ENCODE assay signal across 19 cellular contexts in the genomic region with DNA sequence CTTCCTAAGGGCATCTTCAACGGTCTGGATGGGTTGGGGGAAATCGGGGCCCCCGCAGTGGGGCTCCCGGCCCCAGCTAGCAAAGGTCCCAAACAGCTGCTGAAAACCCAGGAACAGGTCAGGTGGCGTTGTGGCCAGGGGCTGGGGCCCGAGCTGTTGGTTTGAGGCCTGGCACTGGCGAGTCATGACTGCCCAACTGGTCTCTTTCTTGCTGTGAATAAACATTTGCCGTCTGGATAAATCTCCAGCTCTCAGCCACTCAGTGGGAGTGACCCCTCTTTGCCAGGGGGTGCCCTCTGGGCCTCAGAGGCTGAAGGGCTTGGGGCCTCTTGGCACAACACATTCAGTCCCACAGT. TPM values are rescaled to one million over a fixed set of nuclear protein-coding genes. Genes with fewer than 3 reads are reported as not detected.
DNase-seq lines count a peak whose midpoint lies in the region; ATAC-seq, FAIRE-seq and TF ChIP-seq lines count a peak whose summit lies in the region.
"Had no signal": no experiment of that assay in that cellular context is flagged by ENCODE, and none has a peak within 500 bp of the region (broad histone marks: within the 10 kb centered on the region; RNA-seq: fewer than 3 reads in every experiment).

No MANE protein-coding gene starts in this region.

- H3K27ac Mint-ChIP-seq in effector memory CD8-positive, alpha-beta T cell, result peak overlapping the region; percentile 49
- H3K27ac Mint-ChIP-seq in neural crest cell (ENCODE audit: unreplicated experiment), result peak overlapping the region; percentile 50

- no peaks in the 10 kb centered on the region for H3K9me3 ChIP-seq in right atrium auricular region
- no peaks in the 10 kb centered on the region for H3K9me3 ChIP-seq in thyroid gland
- H3K9me3 ChIP-seq: MG63 had no signal

- 51% methylated on average over 8 of the region's 8 CpGs; no CpG with 5 or more reads in 1 of the 2 donors for WGBS in thyroid gland, 2 donors

- H3K27ac ChIP-seq in right atrium auricular region (no peak overlapping the region), thyroid gland (peak overlapping the region; percentile 20 to 89 (median 71))
- H3K27ac ChIP-seq: KMS-11 had no signal

- ATAC-seq in left ventricle myocardium superior, result no peak
- no peak for ATAC-seq in effector memory CD8-positive, alpha-beta T cell (replicated peaks)
- no peak for ATAC-seq in HG03039 (IDR thresholded peaks at IDR 0.05; ENCODE audit: unreplicated experiment)

- no peak for TF ChIP-seq POLR2A in thyroid gland (IDR thresholded peaks at IDR 0.05)

- TF ChIP-seq CTCF in right atrium auricular region (IDR thresholded peaks at IDR 0.05) (no peak), neural crest cell (conservative IDR thresholded peaks at IDR 0.05) (no peak), thyroid gland (IDR thresholded peaks at IDR 0.05) (no peak), D721Med (IDR thresholded peaks at IDR 0.05; ENCODE audit: insufficient read depth, missing control alignments) (no peak)

- no peak overlapping the region for H3K4me3 Mint-ChIP-seq in effector memory CD8-positive, alpha-beta T cell
- H3K4me3 Mint-ChIP-seq in neural crest cell, result peak overlapping the region; percentile 34

- no peaks in the 10 kb centered on the region for H3K9me3 Mint-ChIP-seq in effector memory CD8-positive, alpha-beta T cell
- H3K9me3 Mint-ChIP-seq in neural crest cell, result no peaks in the 10 kb centered on the region

- peaks cover 3% of the 10 kb centered on the region for H3K36me3 Mint-ChIP-seq in effector memory CD8-positive, alpha-beta T cell (ENCODE audit: insufficient read depth)
- no peaks in the 10 kb centered on the region for H3K36me3 Mint-ChIP-seq in neural crest cell (ENCODE audit: low read depth)

- peak; percentile 10 for DNase-seq in left ventricle myocardium superior
- DNase-seq in right atrium auricular region (ENCODE audit: low spot score), result no peak
- no peak for DNase-seq in effector memory CD8-positive, alpha-beta T cell
- DNase-seq in neural crest cell (ENCODE audit: low read depth, low spot score), result no peak
- peak in 1 of 2 donors; percentile 40 for DNase-seq in thyroid gland
- no peak for DNase-seq in NK-92 (lab: John Stamatoyannopoulos, UW; ENCODE audit: unreplicated experiment)
- no peak for DNase-seq in D721Med (ENCODE audit: insufficient read length, low spot score)
- DNase-seq: Calu3, MG63, NCI-H1694 treated with DMSO at 0.1 percent for 48 hours, NCI-H446 treated with DMSO at 0.1 percent for 48 hours, NCI-H748 treated with DMSO at 0.1 percent for 48 hours, SIG-M5 had no signal

- no peaks in the 10 kb centered on the region for H3K27me3 Mint-ChIP-seq in effector memory CD8-positive, alpha-beta T cell
- peaks cover 2% of the 10 kb centered on the region for H3K27me3 Mint-ChIP-seq in neural crest cell (ENCODE audit: low read depth)

- H3K36me3 ChIP-seq in right atrium auricular region, result no peaks in the 10 kb centered on the region
- H3K36me3 ChIP-seq in thyroid gland, result no peaks in the 10 kb centered on the region
- H3K36me3 ChIP-seq: MG63 had no signal

- intact Hi-C loops in left ventricle myocardium superior (cut with micrococcal nuclease), result no loop called here
- intact Hi-C loops in thyroid gland (cut with DNase I), result loop anchor here (10.0 kb wide), 1 partner anchor 62 kb away; the partner anchor contains the start of gene WDR25

- H3K4me3 ChIP-seq in right atrium auricular region (no peak overlapping the region), thyroid gland (replicated peaks in 1 of 3) (no peak overlapping the region)
- H3K4me3 ChIP-seq: MG63 had no signal

- H3K27me3 ChIP-seq in right atrium auricular region (no peaks in the 10 kb centered on the region), thyroid gland (no peaks in the 10 kb centered on the region)
- H3K27me3 ChIP-seq: MG63 had no signal

- H3K4me1 ChIP-seq in right atrium auricular region, result peaks cover 0 to 24% of the 10 kb centered on the region in 2 donors
- H3K4me1 ChIP-seq in thyroid gland, result peaks cover 47 to 57% of the 10 kb centered on the region in 2 donors

- peaks cover 14 to 16% of the 10 kb centered on the region in 2 donors for H3K4me1 Mint-ChIP-seq in effector memory CD8-positive, alpha-beta T cell (ENCODE audit: low read depth in 2 of 2)
- H3K4me1 Mint-ChIP-seq in neural crest cell, result peaks cover 36% of the 10 kb centered on the region

- no peak for FAIRE-seq in D721Med (lab: Jason Lieb, UNC)
- FAIRE-seq: G401.6, GM12891, GM19239 had no signal

RNA-seq across cellular contexts. Expression of gene SLC25A29, which starts 6.8 kb away (rescaled TPM):
- total RNA-seq in left ventricle myocardium superior (16.5 TPM), right atrium auricular region (10 to 100 TPM; 24.7 to 34.0 TPM), neural crest cell (123 and 128 TPM in 2 replicates), thyroid gland (100 to 1,000 TPM; 354 to 606 (median 433) TPM)

RNA-seq across cellular contexts. Expression of gene SLC25A47, which starts 10.1 kb away (rescaled TPM):
- not detected for total RNA-seq in left ventricle myocardium superior
- total RNA-seq in right atrium auricular region, result not detected
- total RNA-seq in neural crest cell, result not detected in 2 replicates
- not detected for total RNA-seq in thyroid gland
- total RNA-seq: A172, Calu3 had no signal

Comparison
In these comparisons a context has a peak if more than half of its experiments do, and no peak if none do; other contexts are left out.
1. H3K27ac ChIP-seq: peak in thyroid gland (3 of 3); none in right atrium auricular region (0 of 2).